ENCODE assay signal across 24 cellular contexts in the genomic region with DNA sequence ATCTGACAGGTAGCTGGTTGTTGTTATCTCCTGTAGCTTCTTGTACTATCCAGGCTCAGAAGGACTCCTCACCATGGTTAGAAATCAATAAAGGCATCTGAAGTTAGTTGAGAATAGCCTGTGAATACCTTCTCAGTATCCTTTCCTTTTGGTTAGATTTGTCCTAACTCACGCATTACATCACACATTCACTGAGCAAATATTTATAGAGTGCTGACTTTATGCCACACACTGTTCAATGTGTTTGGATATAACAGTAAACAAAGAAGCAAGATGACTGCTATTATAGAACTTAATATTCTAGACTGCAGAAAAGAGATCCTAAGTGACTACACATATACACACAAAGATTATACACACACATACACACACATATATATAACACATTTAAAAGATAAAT.
"Had no signal": no experiment of that assay in that cellular context is flagged by ENCODE, and none has a peak within 500 bp of the region (broad histone marks: within the 10 kb centered on the region; RNA-seq: fewer than 3 reads in every experiment).

No MANE protein-coding gene starts in this region.

- H3K27ac Mint-ChIP-seq: activated CD4-positive, alpha-beta T cell treated with anti-CD3 and anti-CD28 coated beads for 36 hours; activated CD8-positive, alpha-beta memory T cell treated with anti-CD3 and anti-CD28 coated beads, Interleukin-2, amount 10 ng/mL, durations not matched to agents 7 days and 5 days; activated CD8-positive, alpha-beta T cell treated with anti-CD3 and anti-CD28 coated beads, Interleukin-2, amount 10 ng/mL, durations not matched to agents 7 days and 5 days; activated naive CD8-positive, alpha-beta T cell; activated T-cell treated with anti-CD3 and anti-CD28 coated beads, Interleukin-2, amount 50 U/mL, for 72 hours; natural killer cell; neural progenitor cell; T-cell had no signal

- H3K4me3 Mint-ChIP-seq: activated CD4-positive, alpha-beta T cell treated with anti-CD3 and anti-CD28 coated beads for 36 hours; activated CD8-positive, alpha-beta memory T cell treated with anti-CD3 and anti-CD28 coated beads, Interleukin-2, amount 10 ng/mL, durations not matched to agents 7 days and 5 days; activated CD8-positive, alpha-beta T cell treated with anti-CD3 and anti-CD28 coated beads, Interleukin-2, amount 10 ng/mL, durations not matched to agents 7 days and 5 days; activated naive CD8-positive, alpha-beta T cell; activated T-cell treated with anti-CD3 and anti-CD28 coated beads, Interleukin-2, amount 50 U/mL, for 72 hours; natural killer cell; neural progenitor cell; T-cell had no signal

- DNase-seq: activated CD4-positive, alpha-beta T cell treated with anti-CD3 and anti-CD28 coated beads for 36 hours; activated CD4-positive, CD25-positive, alpha-beta regulatory T cell; activated CD8-positive, alpha-beta memory T cell treated with anti-CD3 and anti-CD28 coated beads, Interleukin-2, amount 10 ng/mL, durations not matched to agents 7 days and 5 days; activated CD8-positive, alpha-beta T cell treated with anti-CD3 and anti-CD28 coated beads, Interleukin-2, amount 10 ng/mL, durations not matched to agents 7 days and 5 days; activated naive CD4-positive, alpha-beta T cell treated with Interleukin-2 at 50 U/mL for 16 hours; activated T-cell treated with anti-CD3 and anti-CD28 coated beads, Interleukin-2, amount 50 U/mL, for 72 hours; anterior cingulate cortex; dorsolateral prefrontal cortex; effector memory CD4-positive, alpha-beta T cell; gastrocnemius medialis; lower lobe of right lung; mesendoderm; natural killer cell; occipital lobe; right cardiac atrium; spleen; stimulated activated naive CD4-positive, alpha-beta T cell; T-cell; transverse colon had no signal

- H3K27me3 ChIP-seq: gastrocnemius medialis, hepatocyte, neural progenitor cell, spleen, transverse colon had no signal

- H3K9ac ChIP-seq: neural progenitor cell had no signal

- FAIRE-seq: urothelium cell line had no signal

- H3K27ac ChIP-seq: coronary artery, dorsolateral prefrontal cortex, gastrocnemius medialis, hepatocyte, lower lobe of right lung, neural progenitor cell, spleen, transverse colon had no signal

- H2AFZ ChIP-seq: hepatocyte, neural progenitor cell had no signal

- H3K9me3 ChIP-seq: gastrocnemius medialis, spleen, transverse colon had no signal

- H3K36me3 ChIP-seq: gastrocnemius medialis, lower lobe of right lung, neural progenitor cell, spleen, transverse colon had no signal

- H3K4me3 ChIP-seq: coronary artery, dorsolateral prefrontal cortex, gastrocnemius medialis, hepatocyte, lower lobe of right lung, neural progenitor cell, spleen, transverse colon had no signal

- H3K4me2 ChIP-seq: hepatocyte, neural progenitor cell had no signal

- H3K36me3 Mint-ChIP-seq: activated CD8-positive, alpha-beta memory T cell treated with anti-CD3 and anti-CD28 coated beads, Interleukin-2, amount 10 ng/mL, durations not matched to agents 7 days and 5 days; activated naive CD8-positive, alpha-beta T cell; natural killer cell; neural progenitor cell; T-cell had no signal

- H3K27me3 Mint-ChIP-seq: activated CD4-positive, alpha-beta T cell treated with anti-CD3 and anti-CD28 coated beads for 36 hours; activated CD8-positive, alpha-beta memory T cell treated with anti-CD3 and anti-CD28 coated beads, Interleukin-2, amount 10 ng/mL, durations not matched to agents 7 days and 5 days; activated naive CD8-positive, alpha-beta T cell; T-cell had no signal

- H3K4me1 Mint-ChIP-seq: activated CD4-positive, alpha-beta T cell treated with anti-CD3 and anti-CD28 coated beads for 36 hours; activated CD8-positive, alpha-beta memory T cell treated with anti-CD3 and anti-CD28 coated beads, Interleukin-2, amount 10 ng/mL, durations not matched to agents 7 days and 5 days; natural killer cell; neural progenitor cell; T-cell had no signal

- ATAC-seq: activated CD4-positive, alpha-beta T cell treated with anti-CD3 and anti-CD28 coated beads for 36 hours; activated CD8-positive, alpha-beta memory T cell treated with anti-CD3 and anti-CD28 coated beads, Interleukin-2, amount 10 ng/mL, durations not matched to agents 7 days and 5 days; activated CD8-positive, alpha-beta T cell treated with anti-CD3 and anti-CD28 coated beads, Interleukin-2, amount 10 ng/mL, durations not matched to agents 7 days and 5 days; activated T-cell treated with anti-CD3 and anti-CD28 coated beads, Interleukin-2, amount 50 U/mL, for 72 hours; gastrocnemius medialis; lower lobe of right lung; natural killer cell; right cardiac atrium; T-cell had no signal

- H3K9me3 Mint-ChIP-seq: neural progenitor cell had no signal

- H3K4me1 ChIP-seq: gastrocnemius medialis, lower lobe of right lung, neural progenitor cell, spleen, transverse colon had no signal
